ENCODE assay signal across 8 cellular contexts in the genomic region with DNA sequence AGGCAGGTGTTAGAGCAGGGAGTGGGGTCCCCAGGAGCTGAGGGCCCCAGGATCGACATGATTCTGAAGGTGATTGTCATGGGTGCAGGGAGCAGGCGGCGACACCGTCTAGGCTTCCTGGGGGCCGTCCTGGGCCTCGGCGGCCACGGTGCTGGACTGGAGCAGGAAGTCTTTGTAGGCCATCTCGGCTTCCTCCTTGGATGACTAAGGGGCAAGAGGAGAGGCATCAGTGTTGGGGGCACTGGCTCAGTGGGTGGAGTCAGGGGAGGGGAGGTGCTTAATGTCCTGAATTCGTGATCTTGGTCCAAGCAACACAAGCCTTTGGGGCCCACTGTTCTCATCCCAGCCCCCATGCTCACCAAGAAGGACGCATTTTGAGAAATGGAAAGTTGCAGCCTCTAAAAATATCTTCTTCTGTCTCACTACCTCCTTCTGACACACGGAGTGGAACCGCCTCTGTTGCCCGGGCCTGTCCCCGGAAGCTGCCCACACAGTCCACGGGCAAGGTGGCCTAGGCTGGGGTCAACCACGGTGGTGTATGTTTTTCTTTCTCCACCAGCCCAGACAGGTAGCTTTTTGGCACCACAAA. TPM values are rescaled to one million over a fixed set of nuclear protein-coding genes. Genes with fewer than 3 reads are reported as not detected.
DNase-seq lines count a peak whose midpoint lies in the region; ATAC-seq, FAIRE-seq and TF ChIP-seq lines count a peak whose summit lies in the region.

No MANE protein-coding gene starts in this region.

- H3K9me3 ChIP-seq in psoas muscle: no peaks in the 10 kb centered on the region
- no peaks in the 10 kb centered on the region for H3K9me3 ChIP-seq in hepatocyte (ENCODE audit: low read depth)

- TF ChIP-seq CTCF in GM12875 (IDR thresholded peaks at IDR 0.05; ENCODE audit: borderline replicate concordance, insufficient read depth, low read depth, low read length): no peak
- TF ChIP-seq CTCF in bronchial epithelial cell (IDR thresholded peaks at IDR 0.05; ENCODE audit: insufficient read depth, low read length, severe bottlenecking): no peak
- no peak for TF ChIP-seq CTCF in psoas muscle (IDR thresholded peaks at IDR 0.05)
- TF ChIP-seq CTCF in hepatocyte (IDR thresholded peaks at IDR 0.05; ENCODE audit: poor library complexity): no peak

- peak; percentile 34 for DNase-seq in bronchial epithelial cell (ENCODE audit: low read depth)
- DNase-seq in NCI-H1694 (lab: John Stamatoyannopoulos, UW): no peak
- no peak for DNase-seq in psoas muscle
- no peak for DNase-seq in DMS 273 treated with DMSO at 0.1 percent for 48 hours (lab: John Stamatoyannopoulos, UW)
- DNase-seq in hepatocyte (ENCODE audit: low spot score): no peak

- H3K4me2 ChIP-seq in hepatocyte: no peak overlapping the region

- no peaks in the 10 kb centered on the region for H3K79me2 ChIP-seq in hepatocyte

- H3K4me3 ChIP-seq in GM12875 (ENCODE audit: low read depth, low read length): peak overlapping the region; percentile 72
- H3K4me3 ChIP-seq in bronchial epithelial cell (ENCODE audit: low read depth, low read length): no peak overlapping the region
- no peak overlapping the region for H3K4me3 ChIP-seq in psoas muscle
- no peak overlapping the region for H3K4me3 ChIP-seq in hepatocyte

- no peaks in the 10 kb centered on the region for H3K27me3 ChIP-seq in bronchial epithelial cell (ENCODE audit: control insufficient read depth, insufficient read depth, low read length)
- no peaks in the 10 kb centered on the region for H3K27me3 ChIP-seq in psoas muscle (ENCODE audit: insufficient read depth in 3 of 3, low read length in 2 of 3)
- no peaks in the 10 kb centered on the region for H3K27me3 ChIP-seq in hepatocyte

- intact Hi-C loops in psoas muscle (cut with DNase I): no loop called here

- no peaks in the 10 kb centered on the region for H4K20me1 ChIP-seq in hepatocyte (ENCODE audit: insufficient read depth, poor library complexity, severe bottlenecking)

- FAIRE-seq in bronchial epithelial cell (lab: Jason Lieb, UNC): no peak

- H3K36me3 ChIP-seq in bronchial epithelial cell (ENCODE audit: control insufficient read depth, insufficient read depth, low read length) (no peaks in the 10 kb centered on the region), psoas muscle (ENCODE audit: insufficient read depth in 1 of 2, low read depth in 1 of 2) (no peaks in the 10 kb centered on the region), hepatocyte (replicated peaks; ENCODE audit: insufficient read depth, low read depth) (no peaks in the 10 kb centered on the region)

- whole genome bisulfite sequencing in psoas muscle, 3 donors: 82 to 84% (median 82%) methylated on average over 17 of the region's 17 CpGs
- 95% methylated on average over 17 of the region's 17 CpGs for WGBS in hepatocyte (ENCODE audit: low lambda C conversion rate, missing lambda C conversion rate)

- H3K27ac ChIP-seq in psoas muscle (no peak overlapping the region), hepatocyte (no peak overlapping the region)

- ATAC-seq in GM19452 (IDR thresholded peaks at IDR 0.05; ENCODE audit: unreplicated experiment): peak; percentile 73
- ATAC-seq in HG03432 (IDR thresholded peaks at IDR 0.05; ENCODE audit: unreplicated experiment): peak; percentile 81
- no peak for ATAC-seq in psoas muscle

- no peak overlapping the region for H2AFZ ChIP-seq in hepatocyte

- no peaks in the 10 kb centered on the region for H3K9me2 ChIP-seq in hepatocyte (replicated peaks; ENCODE audit: insufficient read depth)

- H3K4me1 ChIP-seq in psoas muscle: no peaks in the 10 kb centered on the region
- H3K4me1 ChIP-seq in hepatocyte (ENCODE audit: insufficient read depth): no peaks in the 10 kb centered on the region

RNA-seq across cellular contexts. Expression of a gene that starts 8.6 kb away (rescaled TPM):
- total RNA-seq in bronchial epithelial cell (0.38 TPM in 1 of 2 replicates, not detected in the other), psoas muscle (10 to 100 TPM in 2 of 4 donors, 1 to 10 TPM in 2; 2.3 to 29.5 (median 12.0) TPM), hepatocyte (0.97 and 2.6 TPM in 2 replicates)
- polyA plus RNA-seq in psoas muscle (1 to 10 TPM; 1.0 to 8.4 (median 2.2) TPM), hepatocyte (0.71 and 0.88 TPM in 2 replicates)

RNA-seq across cellular contexts. Expression of a gene that starts 16.0 kb away (rescaled TPM):
- under 0.01 and 0.51 TPM in 2 replicates for total RNA-seq in bronchial epithelial cell
- total RNA-seq in psoas muscle: under 1 TPM; 0.42 to 0.50 (median 0.49) TPM
- under 1 TPM; 0.06 to 0.64 (median 0.16) TPM for polyA plus RNA-seq in psoas muscle
- 22.9 and 23.3 TPM in 2 replicates for total RNA-seq in hepatocyte
- polyA plus RNA-seq in hepatocyte: 8.1 and 11.0 TPM in 2 replicates

RNA-seq across cellular contexts. Expression of a gene that starts 33.1 kb away (rescaled TPM):
- total RNA-seq in bronchial epithelial cell: 0.13 and 0.26 TPM in 2 replicates
- 10 to 100 TPM in 1 of 4 donors, under 1 TPM in 1, not detected in 2; 0.23 to 20.3 TPM for total RNA-seq in psoas muscle
- polyA plus RNA-seq in psoas muscle: 1 to 10 TPM in 1 of 3 donors, under 1 TPM in 2; 0.05 to 1.7 (median 0.20) TPM
- 0.12 TPM in 1 of 2 replicates, not detected in the other for total RNA-seq in hepatocyte
- 1.3 TPM in 1 of 2 replicates, not detected in the other for polyA plus RNA-seq in hepatocyte

RNA-seq across cellular contexts. Expression of a gene that starts 40.0 kb away (rescaled TPM):
- total RNA-seq in bronchial epithelial cell: not detected in 2 replicates
- total RNA-seq in psoas muscle: not detected
- polyA plus RNA-seq in psoas muscle: not detected
- 0.52 and 0.70 TPM in 2 replicates for total RNA-seq in hepatocyte
- 0.52 TPM in 1 of 2 replicates, not detected in the other for polyA plus RNA-seq in hepatocyte

Comparison
In these comparisons a context has a peak if more than half of its experiments do, and no peak if none do; other contexts are left out.
1. ATAC-seq: peak in GM19452 (single experiment) and HG03432 (single experiment); none in psoas muscle (0 of 4).
2. RNA of a gene that starts 16.0 kb away (total RNA-seq): 22.9 to 23.3 TPM in hepatocyte; 0.42 to 0.50 TPM in psoas muscle and under 0.01 to 0.51 TPM in bronchial epithelial cell; every median in the first group is over 10 times any median in the second.